In genomic region chr4:121192500-121192899, GRCh38 we compare ENCODE assay signal across 8 cellular contexts. TPM values are rescaled to one million over a fixed set of nuclear protein-coding genes. Genes with fewer than 3 reads are reported as not detected.
DNase-seq lines count a peak whose midpoint lies in the region; ATAC-seq, FAIRE-seq and TF ChIP-seq lines count a peak whose summit lies in the region.

No MANE protein-coding gene starts in this region.

- peaks cover 2% of the 10 kb centered on the region for H3K4me1 Mint-ChIP-seq in chondrocyte (ENCODE audit: low read depth)
- H3K4me1 Mint-ChIP-seq in stimulated activated memory B cell treated with anti-CD40 and anti-IgM and Interleukin-4, amounts not matched to agents 10 μg/mL and 1 μg/mL and 100 μg/mL, for 72 hours, result peaks cover 7% of the 10 kb centered on the region

- peak; percentile 97 for TF ChIP-seq CTCF in chondrocyte (IDR thresholded peaks at IDR 0.05)

- no peak overlapping the region for H3K4me3 Mint-ChIP-seq in chondrocyte (ENCODE audit: unreplicated experiment)
- no peak overlapping the region for H3K4me3 Mint-ChIP-seq in stimulated activated memory B cell treated with anti-CD40 and anti-IgM and Interleukin-4, amounts not matched to agents 10 μg/mL and 1 μg/mL and 100 μg/mL, for 72 hours

- peak; percentile 31 for ATAC-seq in HG03103 (IDR thresholded peaks at IDR 0.05; ENCODE audit: low read depth, unreplicated experiment)
- no peak for ATAC-seq in stimulated activated memory B cell treated with anti-CD40 and anti-IgM and Interleukin-4, amounts not matched to agents 10 μg/mL and 1 μg/mL and 100 μg/mL, for 72 hours

- H3K27me3 Mint-ChIP-seq in chondrocyte (ENCODE audit: low read depth), result peaks cover 25% of the 10 kb centered on the region
- H3K27me3 Mint-ChIP-seq in stimulated activated memory B cell treated with anti-CD40 and anti-IgM and Interleukin-4, amounts not matched to agents 10 μg/mL and 1 μg/mL and 100 μg/mL, for 72 hours, result no peaks in the 10 kb centered on the region

- no peak overlapping the region for H3K27ac Mint-ChIP-seq in chondrocyte (ENCODE audit: unreplicated experiment)
- no peak overlapping the region for H3K27ac Mint-ChIP-seq in stimulated activated memory B cell treated with anti-CD40 and anti-IgM and Interleukin-4, amounts not matched to agents 10 μg/mL and 1 μg/mL and 100 μg/mL, for 72 hours

- peak; percentile 15 for DNase-seq in activated gamma-delta T cell treated with Interleukin-2 at 50 U/mL for 16 hours
- no peak for DNase-seq in activated gamma-delta T cell (lab: John Stamatoyannopoulos, UW)
- peak; percentile 14 for DNase-seq in RCC 7860 (ENCODE audit: low spot score)
- no peak for DNase-seq in chondrocyte (ENCODE audit: low spot score)
- peak; percentile 19 for DNase-seq in middle frontal gyrus (ENCODE audit: extremely low spot score, low spot score)
- DNase-seq in NCI-H187 treated with DMSO at 0.1 percent for 48 hours (lab: John Stamatoyannopoulos, UW), result no peak

- FAIRE-seq in RCC 7860 (lab: Jason Lieb, UNC), result peak; percentile 54

- no peaks in the 10 kb centered on the region for H3K9me3 Mint-ChIP-seq in chondrocyte (ENCODE audit: low read depth)
- H3K9me3 Mint-ChIP-seq in stimulated activated memory B cell treated with anti-CD40 and anti-IgM and Interleukin-4, amounts not matched to agents 10 μg/mL and 1 μg/mL and 100 μg/mL, for 72 hours, result no peaks in the 10 kb centered on the region

- no peaks in the 10 kb centered on the region for H3K36me3 Mint-ChIP-seq in chondrocyte (ENCODE audit: low read depth)
- H3K36me3 Mint-ChIP-seq in stimulated activated memory B cell treated with anti-CD40 and anti-IgM and Interleukin-4, amounts not matched to agents 10 μg/mL and 1 μg/mL and 100 μg/mL, for 72 hours, result no peaks in the 10 kb centered on the region

RNA-seq across cellular contexts. Expression of gene TNIP3, which starts 28.4 kb away (rescaled TPM):
- total RNA-seq in chondrocyte, result 0.31 TPM in 1 of 3 replicates, not detected in the others

Comparison
In these comparisons a context has a peak if more than half of its experiments do, and no peak if none do; other contexts are left out.
1. DNase-seq: peak in activated gamma-delta T cell treated with Interleukin-2 at 50 U/mL for 16 hours (single experiment), RCC 7860 (single experiment) and middle frontal gyrus (single experiment); none in activated gamma-delta T cell (single experiment), chondrocyte (single experiment) and NCI-H187 treated with DMSO at 0.1 percent for 48 hours (single experiment).